ENCODE assay signal across 34 cellular contexts in genomic region chr4:173934201-173934600, GRCh38.
DNase-seq lines count a peak whose midpoint lies in the region; ATAC-seq and TF ChIP-seq lines count a peak whose summit lies in the region.
"Had no signal": no experiment of that assay in that cellular context is flagged by ENCODE, and none has a peak within 500 bp of the region (broad histone marks: within the 10 kb centered on the region; RNA-seq: fewer than 3 reads in every experiment).

No MANE protein-coding gene starts in this region.

- no peaks in the 10 kb centered on the region for H3K27me3 ChIP-seq in GM23248 (replicated peaks; ENCODE audit: insufficient read depth)
- H3K27me3 ChIP-seq: thyroid gland, uterus had no signal

- no peaks in the 10 kb centered on the region for H3K9me2 ChIP-seq in GM23248 (ENCODE audit: insufficient read depth)

- H3K36me3 ChIP-seq in GM23248 (ENCODE audit: low read depth) (no peaks in the 10 kb centered on the region), mesodermal cell (ENCODE audit: control insufficient read depth, insufficient read depth, low read length) (no peaks in the 10 kb centered on the region)
- H3K36me3 ChIP-seq: pancreas, thyroid gland, uterus, WERI-Rb-1 had no signal

- H3K4me2 ChIP-seq in GM23248 (ENCODE audit: unreplicated experiment): no peak overlapping the region

- WGBS in GM23248 (ENCODE audit: low coverage in 1 of 2, low lambda C conversion rate in 2 of 2, missing lambda C conversion rate in 2 of 2), 2 experiments: 39 to 42% methylated on average over 2 of the region's 2 CpGs
- WGBS in mesodermal cell (ENCODE audit: insufficient coverage in 2 of 2), 2 experiments: 67 to 86% methylated on average over 1 to 2 of the region's 2 CpGs

- DNase-seq in GM23248 (peak; percentile 56), NCI-H226 (peak; percentile 68), choroid plexus epithelial cell (ENCODE audit: low read depth) (peak; percentile 58), posterior vena cava (ENCODE audit: low spot score) (no peak), GM19240 (ENCODE audit: insufficient read length, low spot score) (no peak), NCI-H748 treated with DMSO at 0.1 percent for 48 hours (lab: John Stamatoyannopoulos, UW) (no peak)
- DNase-seq: ACHN; activated CD4-positive, alpha-beta T cell treated with anti-CD3 and anti-CD28 coated beads, Interleukin-2, amount 10 ng/mL, durations not matched to agents 24 days and 14 days; activated effector memory CD4-positive, alpha-beta T cell treated with Interleukin-2 at 50 U/mL for 16 hours; aorta; CD4-positive, alpha-beta memory T cell; central memory CD4-positive, alpha-beta T cell; dermis blood vessel endothelial cell; DND-41; GOT3; HFFc6; hippocampal formation; Karpas-422; MV-4-11; NCI-H1436 treated with DMSO at 0.1 percent for 48 hours; NCI-H446; NCI-H82; pancreas; stimulated activated CD4-positive, alpha-beta T cell treated with anti-CD3 and anti-CD28 coated beads, Interleukin-1b, Interleukin-23, amount 100 ng/mL, for 48 hours; stimulated activated naive CD8-positive, alpha-beta T cell treated with anti-CD3 and anti-CD28 coated beads, Interleukin-15, amount 100 ng/mL, for 72 hours; T1000; thyroid gland; WERI-Rb-1 had no signal

- H3K4me1 ChIP-seq in GM23248 (ENCODE audit: insufficient read depth) (peaks cover 10% of the 10 kb centered on the region; the same call in 1 of the 2 replicates), mesodermal cell (ENCODE audit: control insufficient read depth, insufficient read depth, low read length, poor library complexity, severe bottlenecking) (peaks cover 23% of the 10 kb centered on the region)
- H3K4me1 ChIP-seq: pancreas, thyroid gland, uterus had no signal

- no peak overlapping the region for H2AFZ ChIP-seq in GM23248

- H3F3A ChIP-seq in GM23248 (ENCODE audit: insufficient read depth): no peaks in the 10 kb centered on the region

- no peaks in the 10 kb centered on the region for H4K20me1 ChIP-seq in GM23248 (ENCODE audit: insufficient read depth)

- no peaks in the 10 kb centered on the region for H3K79me2 ChIP-seq in GM23248 (ENCODE audit: insufficient read depth)

- intact Hi-C loops in posterior vena cava (cut with DNase I): loop anchor here in 1 of 2 donors (2.0 kb wide), 1 partner anchor 59 kb away; no protein-coding TSS in a partner anchor

- in situ Hi-C loops in GM23248 (cut with MboI): no loop called here

- H3K9ac ChIP-seq in GM23248: no peak overlapping the region

- TF ChIP-seq CTCF in choroid plexus epithelial cell (conservative IDR thresholded peaks at IDR 0.05; ENCODE audit: low read depth, low read length): no peak

- H3K4me3 ChIP-seq in GM23248 (no peak overlapping the region), choroid plexus epithelial cell (ENCODE audit: low read depth, low read length) (no peak overlapping the region), mesodermal cell (ENCODE audit: extremely low read depth, insufficient read depth, low read length, poor library complexity, severe bottlenecking) (no peak overlapping the region)
- H3K4me3 ChIP-seq: lung, pancreas, thyroid gland, uterus had no signal

- ATAC-seq in HG02798 (IDR thresholded peaks at IDR 0.05; ENCODE audit: poor library complexity, unreplicated experiment): no peak
- ATAC-seq: activated naive CD4-positive, alpha-beta T cell treated with anti-CD3 and anti-CD28 coated beads, Interleukin-2, amount 50 U/mL, for 72 hours; natural killer cell treated with Interleukin-12 subunit alpha and Interleukin-12 subunit beta and Interleukin-15 and Interleukin-18, amount 100 ng/mL, for 72 hours; pancreas; stimulated activated naive CD8-positive, alpha-beta T cell treated with anti-CD3 and anti-CD28 coated beads, Interleukin-15, amount 100 ng/mL, for 72 hours had no signal

- H3K9me3 ChIP-seq in GM23248 (ENCODE audit: low read depth) (no peaks in the 10 kb centered on the region), mesodermal cell (ENCODE audit: control insufficient read depth, low read length) (no peaks in the 10 kb centered on the region)
- H3K9me3 ChIP-seq: pancreas, thyroid gland, uterus had no signal

- H3K27ac ChIP-seq in GM23248 (no peak overlapping the region), mesodermal cell (ENCODE audit: low read depth, low read length, severe bottlenecking) (peak overlapping the region; percentile 83)
- H3K27ac ChIP-seq: pancreas, thyroid gland, WERI-Rb-1 had no signal

Comparison
In these comparisons a context has a peak if more than half of its experiments do, and no peak if none do; other contexts are left out.
1. DNase-seq: peak in GM23248 (single experiment), NCI-H226 (single experiment) and choroid plexus epithelial cell (single experiment); none in posterior vena cava (single experiment), GM19240 (single experiment) and NCI-H748 treated with DMSO at 0.1 percent for 48 hours (single experiment).